ENCODE assay signal across 27 cellular contexts in genomic region chr7:30877010-30877740, GRCh38. TPM values are rescaled to one million over a fixed set of nuclear protein-coding genes. Genes with fewer than 3 reads are reported as not detected.
DNase-seq lines count a peak whose midpoint lies in the region; ATAC-seq lines count a peak whose summit lies in the region.
"Had no signal": no experiment of that assay in that cellular context is flagged by ENCODE, and none has a peak within 500 bp of the region (broad histone marks: within the 10 kb centered on the region; RNA-seq: fewer than 3 reads in every experiment).

No MANE protein-coding gene starts in this region.

- no peak for ATAC-seq in HG02870 (IDR thresholded peaks at IDR 0.05; ENCODE audit: unreplicated experiment)
- no peak for ATAC-seq in natural killer cell treated with Interleukin-12 subunit alpha and Interleukin-12 subunit beta and Interleukin-15 and Interleukin-18, amount 100 ng/mL, for 72 hours
- ATAC-seq: activated T-helper 17 cell treated with anti-CD3 and anti-CD28 coated beads, Interleukin-2, amount 50 U/mL, for 72 hours; HCT116 had no signal

- no peak overlapping the region for H2AFZ ChIP-seq in neuronal stem cell (ENCODE audit: low read length)

- H3K36me3 Mint-ChIP-seq in natural killer cell treated with Interleukin-12 subunit alpha and Interleukin-12 subunit beta and Interleukin-15 and Interleukin-18, amount 100 ng/mL, for 72 hours = no peaks in the 10 kb centered on the region
- H3K36me3 Mint-ChIP-seq: CD4-positive, CD25-positive, alpha-beta regulatory T cell; naive B cell had no signal

- no peak overlapping the region for H3K4ac ChIP-seq in neuronal stem cell (ENCODE audit: low read length)

- no peak overlapping the region for H3K27ac ChIP-seq in BLaER1 treated with 17β-estradiol and CSF1 and Interleukin-3, amounts not matched to agents 10 nM and 100 nM
- no peak overlapping the region for H3K27ac ChIP-seq in neuronal stem cell (replicated peaks; ENCODE audit: low read length)
- H3K27ac ChIP-seq: coronary artery, ovary, Peyer's patch, SJSA1, VCaP had no signal

- H3K27me3 ChIP-seq in BLaER1 treated with 17β-estradiol and CSF1 and Interleukin-3, amounts not matched to agents 10 nM and 100 nM = 0 out of 22 replicates have a peak, but pooled peaks cover 0 to 2% (median 0%) of the 10 kb centered on the region in 11 experiments
- H3K27me3 ChIP-seq in iPS-15b (ENCODE audit: control insufficient read depth, insufficient read depth, low read length) (no peaks in the 10 kb centered on the region), neuronal stem cell (ENCODE audit: control insufficient read depth in 3 of 3, insufficient read depth in 3 of 3, low read depth in 1 of 3, low read length in 3 of 3) (no peaks in the 10 kb centered on the region)
- H3K27me3 ChIP-seq: ovary, Peyer's patch, right atrium auricular region, SJSA1 had no signal

- H3K79me1 ChIP-seq in neuronal stem cell (ENCODE audit: low read depth, low read length) = no peaks in the 10 kb centered on the region

- H3K18ac ChIP-seq in neuronal stem cell (ENCODE audit: low read length) = peak overlapping the region; percentile 44

- no peak overlapping the region for H3K23ac ChIP-seq in neuronal stem cell (ENCODE audit: low read depth, low read length, poor library complexity)

- no peaks in the 10 kb centered on the region for H3K27me3 Mint-ChIP-seq in natural killer cell treated with Interleukin-12 subunit alpha and Interleukin-12 subunit beta and Interleukin-15 and Interleukin-18, amount 100 ng/mL, for 72 hours
- H3K27me3 Mint-ChIP-seq: activated T-helper 17 cell treated with anti-CD3 and anti-CD28 coated beads, Interleukin-2, amount 50 U/mL, for 72 hours; CD4-positive, CD25-positive, alpha-beta regulatory T cell; IgD-negative memory B cell had no signal

- WGBS in neuronal stem cell (ENCODE audit: extremely low coverage in 2 of 2, insufficient read length in 2 of 2, insufficient replicate concordance in 1 of 2), 2 donors = no CpG with 5 or more reads among the region's 9 CpGs

- no peak overlapping the region for H3K9ac ChIP-seq in BLaER1 treated with 17β-estradiol and CSF1 and Interleukin-3, amounts not matched to agents 10 nM and 100 nM
- peak overlapping the region; percentile 47 for H3K9ac ChIP-seq in iPS-15b (ENCODE audit: low read depth, low read length)
- no peak overlapping the region for H3K9ac ChIP-seq in neuronal stem cell (ENCODE audit: low read depth, low read length, poor library complexity)

- H3K14ac ChIP-seq in neuronal stem cell (ENCODE audit: low read length) = no peak overlapping the region

- no peak overlapping the region for H2BK120ac ChIP-seq in neuronal stem cell (ENCODE audit: low read depth, low read length)

- peak overlapping the region in 8 of 11 experiments; percentile 0 to 83 (median 64); a peak in 13 of 22 replicates for H3K4me2 ChIP-seq in BLaER1 treated with 17β-estradiol and CSF1 and Interleukin-3, amounts not matched to agents 10 nM and 100 nM
- no peak overlapping the region for H3K4me2 ChIP-seq in neuronal stem cell (ENCODE audit: insufficient read depth, low read length, poor library complexity, severe bottlenecking)

- DNase-seq in MV-4-11 (lab: John Stamatoyannopoulos, UW) (peak; percentile 17), neuronal stem cell (ENCODE audit: low spot score) (no peak), cerebellar nuclear complex (lab: John Stamatoyannopoulos, UW) (no peak)
- no peak for DNase-seq in natural killer cell treated with Interleukin-12 subunit alpha and Interleukin-12 subunit beta and Interleukin-15 and Interleukin-18, amount 100 ng/mL, for 72 hours (ENCODE audit: low spot score)
- DNase-seq: CD4-positive, CD25-positive, alpha-beta regulatory T cell; GF-D8; glutamatergic neuron; mammary epithelial cell; naive B cell; NCI-H1417 treated with DMSO at 0.1 percent for 48 hours; NCI-H2107; NCI-H510A treated with DMSO at 0.1 percent for 48 hours; NK-92 treated with Interleukin-12 subunit alpha and Interleukin-12 subunit beta, amount 100 ng/mL, for 24 hours; ovary; Peyer's patch; stimulated activated CD4-positive, alpha-beta T cell treated with anti-CD3 and anti-CD28 coated beads, Interleukin-15, amount 100 ng/mL, for 24 hours; T-helper 1 cell had no signal

- H4K8ac ChIP-seq in neuronal stem cell (ENCODE audit: low read depth, low read length) = no peak overlapping the region

- H3K27ac Mint-ChIP-seq in natural killer cell treated with Interleukin-12 subunit alpha and Interleukin-12 subunit beta and Interleukin-15 and Interleukin-18, amount 100 ng/mL, for 72 hours = no peak overlapping the region
- H3K27ac Mint-ChIP-seq: activated T-helper 17 cell treated with anti-CD3 and anti-CD28 coated beads, Interleukin-2, amount 50 U/mL, for 72 hours; IgD-negative memory B cell; naive B cell had no signal

- no peak overlapping the region for H2AK5ac ChIP-seq in neuronal stem cell (ENCODE audit: low read depth, low read length)

- H3K9me3 ChIP-seq in BLaER1 treated with 17β-estradiol and CSF1 and Interleukin-3, amounts not matched to agents 10 nM and 100 nM (replicated peaks in 1 of 11) = peaks cover 4 to 11% (median 10%) of the 10 kb centered on the region in 11 experiments; a peak in 14 of 22 replicates
- no peaks in the 10 kb centered on the region for H3K9me3 ChIP-seq in iPS-15b (ENCODE audit: control insufficient read depth, insufficient read depth, low read length)
- peaks cover 0 to 5% of the 10 kb centered on the region in 2 donors for H3K9me3 ChIP-seq in neuronal stem cell (replicated peaks in 1 of 2; ENCODE audit: control insufficient read depth in 2 of 2, insufficient read depth in 1 of 2, low read depth in 1 of 2, low read length in 2 of 2)
- H3K9me3 ChIP-seq: ovary, Peyer's patch, right atrium auricular region, SJSA1 had no signal

- H3K4me1 Mint-ChIP-seq in natural killer cell treated with Interleukin-12 subunit alpha and Interleukin-12 subunit beta and Interleukin-15 and Interleukin-18, amount 100 ng/mL, for 72 hours (ENCODE audit: low read depth in 2 of 2) = no peaks in the 10 kb centered on the region
- H3K4me1 Mint-ChIP-seq: activated T-helper 17 cell treated with anti-CD3 and anti-CD28 coated beads, Interleukin-2, amount 50 U/mL, for 72 hours; IgD-negative memory B cell; naive B cell had no signal

- no peak overlapping the region for H2BK12ac ChIP-seq in neuronal stem cell (ENCODE audit: low read length)

- no peaks in the 10 kb centered on the region for H3K9me3 Mint-ChIP-seq in natural killer cell treated with Interleukin-12 subunit alpha and Interleukin-12 subunit beta and Interleukin-15 and Interleukin-18, amount 100 ng/mL, for 72 hours
- H3K9me3 Mint-ChIP-seq: activated T-helper 17 cell treated with anti-CD3 and anti-CD28 coated beads, Interleukin-2, amount 50 U/mL, for 72 hours; CD4-positive, CD25-positive, alpha-beta regulatory T cell; naive B cell had no signal

- no peak overlapping the region for H4K91ac ChIP-seq in neuronal stem cell (ENCODE audit: low read depth, low read length, poor library complexity)

- no peak overlapping the region for H2BK15ac ChIP-seq in neuronal stem cell (ENCODE audit: low read length)

- H3K4me3 Mint-ChIP-seq in natural killer cell treated with Interleukin-12 subunit alpha and Interleukin-12 subunit beta and Interleukin-15 and Interleukin-18, amount 100 ng/mL, for 72 hours = no peak overlapping the region
- H3K4me3 Mint-ChIP-seq: activated T-helper 17 cell treated with anti-CD3 and anti-CD28 coated beads, Interleukin-2, amount 50 U/mL, for 72 hours; CD4-positive, CD25-positive, alpha-beta regulatory T cell; IgD-negative memory B cell; naive B cell had no signal

- 0 out of 22 replicates have a peak, but pooled peaks cover 0 to 3% (median 0%) of the 10 kb centered on the region in 11 experiments for H4K20me1 ChIP-seq in BLaER1 treated with 17β-estradiol and CSF1 and Interleukin-3, amounts not matched to agents 10 nM and 100 nM

- no peak overlapping the region for H3K4me3 ChIP-seq in BLaER1 treated with 17β-estradiol and CSF1 and Interleukin-3, amounts not matched to agents 10 nM and 100 nM
- no peak overlapping the region for H3K4me3 ChIP-seq in iPS-15b (ENCODE audit: low read depth, low read length)
- H3K4me3 ChIP-seq in neuronal stem cell (ENCODE audit: low read length in 2 of 2) = no peak overlapping the region
- H3K4me3 ChIP-seq: coronary artery, ovary, Peyer's patch, right atrium auricular region, SJSA1 had no signal

- peaks cover 7 to 53% (median 47%) of the 10 kb centered on the region in 10 experiments for H3K4me1 ChIP-seq in BLaER1 treated with 17β-estradiol and CSF1 and Interleukin-3, amounts not matched to agents 10 nM and 100 nM
- H3K4me1 ChIP-seq in iPS-15b (ENCODE audit: control insufficient read depth, insufficient read depth, low read length) (peaks cover 14% of the 10 kb centered on the region), neuronal stem cell (ENCODE audit: control insufficient read depth in 2 of 2, insufficient read depth in 1 of 2, low read depth in 1 of 2, low read length in 2 of 2) (peaks cover 20 to 27% of the 10 kb centered on the region in 2 donors)
- H3K4me1 ChIP-seq: Peyer's patch, SJSA1 had no signal

- peak overlapping the region; percentile 7 for H2BK5ac ChIP-seq in neuronal stem cell (ENCODE audit: low read length)

- H3K36me3 ChIP-seq in BLaER1 treated with 17β-estradiol and CSF1 and Interleukin-3, amounts not matched to agents 10 nM and 100 nM = no peaks in the 10 kb centered on the region
- H3K36me3 ChIP-seq in iPS-15b (ENCODE audit: control insufficient read depth, insufficient read depth, low read length) (no peaks in the 10 kb centered on the region), neuronal stem cell (replicated peaks in 1 of 2; ENCODE audit: control insufficient read depth in 2 of 2, insufficient read depth in 2 of 2, low read length in 2 of 2) (peaks cover 0 to 6% of the 10 kb centered on the region in 2 donors)
- H3K36me3 ChIP-seq: ovary, SJSA1 had no signal

RNA-seq across cellular contexts. Expression of gene AQP1, which starts 34.5 kb away (rescaled TPM):
- 0.47 TPM for polyA plus RNA-seq in neuronal stem cell (2013, experiment 1 of 2)
- polyA plus RNA-seq in neuronal stem cell (2013, experiment 2 of 2) = 0.46 TPM
- under 1 TPM in 1 of 2 donors, not detected in 1; 0.14 TPM for total RNA-seq in natural killer cell treated with Interleukin-12 subunit alpha and Interleukin-12 subunit beta and Interleukin-15 and Interleukin-18, amount 100 ng/mL, for 72 hours
- polyA plus RNA-seq: CD4-positive, CD25-positive, alpha-beta regulatory T cell; IgD-negative memory B cell had no signal
